ENCODE assay signal across 11 cellular contexts in genomic region chrX:2829066-2829430, GRCh38. TPM values are rescaled to one million over a fixed set of nuclear protein-coding genes. Genes with fewer than 3 reads are reported as not detected.
DNase-seq lines count a peak whose midpoint lies in the region; ATAC-seq and TF ChIP-seq lines count a peak whose summit lies in the region.
"Had no signal": no experiment of that assay in that cellular context is flagged by ENCODE, and none has a peak within 500 bp of the region (broad histone marks: within the 10 kb centered on the region; RNA-seq: fewer than 3 reads in every experiment).

No MANE protein-coding gene starts in this region.

- WGBS in aorta, 2 donors = 1 to 2% methylated on average over 28 to 35 of the region's 35 CpGs

- H3K27ac Mint-ChIP-seq in nephron = no peak overlapping the region
- H3K27ac Mint-ChIP-seq: CD4-positive, alpha-beta memory T cell had no signal

- no peaks in the 10 kb centered on the region for H3K36me3 ChIP-seq in cardiac muscle cell
- H3K36me3 ChIP-seq in aorta (ENCODE audit: control insufficient read depth in 1 of 2, insufficient read depth in 2 of 2, low read length in 1 of 2) = no peaks in the 10 kb centered on the region

- H3K4me3 Mint-ChIP-seq in nephron = peak overlapping the region; percentile 51 to 75 (median 73)
- H3K4me3 Mint-ChIP-seq: CD4-positive, alpha-beta memory T cell had no signal

- no peaks in the 10 kb centered on the region for H3K9me3 Mint-ChIP-seq in nephron
- H3K9me3 Mint-ChIP-seq: CD4-positive, alpha-beta memory T cell had no signal

- no peak for TF ChIP-seq CTCF in cardiac muscle cell (IDR thresholded peaks at IDR 0.05; ENCODE audit: low read depth, low read length)
- no peak for TF ChIP-seq CTCF in epithelial cell of proximal tubule (conservative IDR thresholded peaks at IDR 0.05; ENCODE audit: low read depth, low read length)
- TF ChIP-seq CTCF in nephron (IDR thresholded peaks at IDR 0.05; ENCODE audit: unreplicated experiment in 3 of 3) = no peak

- DNase-seq in cardiac muscle cell (ENCODE audit: low read depth in 1 of 2, low spot score in 1 of 2) = peak in 1 of 2 donors; percentile 63
- no peak for DNase-seq in Right ventricle myocardium inferior (ENCODE audit: missing footprints)
- DNase-seq in epithelial cell of proximal tubule (ENCODE audit: low read depth) = no peak
- DNase-seq in aorta = no peak
- DNase-seq in SKM-1 treated with dmso at 0.1 percent for 144 hours (lab: John Stamatoyannopoulos, UW; ENCODE audit: unreplicated experiment) = no peak
- no peak for DNase-seq in NCI-H526 (lab: John Stamatoyannopoulos, UW)
- DNase-seq: CD4-positive, alpha-beta memory T cell; Kasumi-1 had no signal

- H3K27ac ChIP-seq in cardiac muscle cell (no peak overlapping the region), aorta (ENCODE audit: low read depth in 1 of 2, low read length in 2 of 2) (no peak overlapping the region)

- H3K4me1 Mint-ChIP-seq in nephron = peaks cover 19% of the 10 kb centered on the region
- H3K4me1 Mint-ChIP-seq: CD4-positive, alpha-beta memory T cell had no signal

- ATAC-seq in Right ventricle myocardium inferior = no peak
- peak; percentile 28 for ATAC-seq in aorta (ENCODE audit: low FRiP score)
- no peak for ATAC-seq in HG02642 (IDR thresholded peaks at IDR 0.05; ENCODE audit: poor library complexity, unreplicated experiment)

- H3K9me3 ChIP-seq in cardiac muscle cell (ENCODE audit: low read depth) (no peaks in the 10 kb centered on the region), aorta (ENCODE audit: control insufficient read depth, low read length) (no peaks in the 10 kb centered on the region)

- H3K27me3 Mint-ChIP-seq in nephron (ENCODE audit: low read depth) = peaks cover 10% of the 10 kb centered on the region

- no peaks in the 10 kb centered on the region for H3K27me3 ChIP-seq in cardiac muscle cell
- H3K27me3 ChIP-seq in aorta (ENCODE audit: control insufficient read depth in 1 of 2, insufficient read depth in 2 of 2, low read length in 1 of 2) = no peaks in the 10 kb centered on the region

- H3K36me3 Mint-ChIP-seq in nephron (ENCODE audit: low read depth) = peaks cover 30% of the 10 kb centered on the region
- H3K36me3 Mint-ChIP-seq: CD4-positive, alpha-beta memory T cell had no signal

- no peaks in the 10 kb centered on the region for H3K4me1 ChIP-seq in cardiac muscle cell (ENCODE audit: low read depth)
- H3K4me1 ChIP-seq in aorta (ENCODE audit: control insufficient read depth in 1 of 2, insufficient read depth in 2 of 2, low read length in 2 of 2) = no peaks in the 10 kb centered on the region

- intact Hi-C loops in Right ventricle myocardium inferior (cut with DNase I) = no loop called here
- intact Hi-C loops in aorta (cut with DNase I) = no loop called here

- H3K4me3 ChIP-seq in cardiac muscle cell (peak overlapping the region; percentile 72), epithelial cell of proximal tubule (ENCODE audit: low read depth, low read length) (peak overlapping the region; percentile 33), aorta (ENCODE audit: low read length in 2 of 2) (peak overlapping the region in 1 of 2 donors; percentile 23)

RNA-seq across cellular contexts. Expression of gene GYG2, which starts 0.3 kb away (rescaled TPM):
- total RNA-seq in cardiac muscle cell (54.1 and 58.0 TPM in 2 replicates), Right ventricle myocardium inferior (1.5 TPM), epithelial cell of proximal tubule (0.75 and 1.0 TPM in 2 replicates), aorta (1 to 10 TPM in 1 of 2 donors, under 1 TPM in 1; 0.84 to 3.1 TPM)
- polyA plus RNA-seq in cardiac muscle cell (58.4 and 102 TPM in 2 replicates), aorta (1 to 10 TPM in 1 of 2 donors, under 1 TPM in 1; 0.13 to 2.0 TPM)
- total RNA-seq: activated CD8-positive, alpha-beta memory T cell treated with anti-CD3 and anti-CD28 coated beads for 36 hours; CD4-positive, alpha-beta memory T cell had no signal
- polyA plus RNA-seq: CD4-positive, alpha-beta memory T cell had no signal

Comparison
In these comparisons a context has a peak if more than half of its experiments do, and no peak if none do; other contexts are left out.
1. RNA of gene GYG2, which starts 0.3 kb away (total RNA-seq): 54.1 to 58.0 TPM in cardiac muscle cell; 0.84 to 3.1 TPM in aorta, 1.5 TPM in Right ventricle myocardium inferior (single experiment) and 0.75 to 1.0 TPM in epithelial cell of proximal tubule; every median in the first group is over 10 times any median in the second.